Comparison of ENCODE assay signal across 17 cellular contexts in genomic region chr3:195820901-195821300, GRCh38. TPM values are rescaled to one million over a fixed set of nuclear protein-coding genes. Genes with fewer than 3 reads are reported as not detected.
DNase-seq lines count a peak whose midpoint lies in the region; ATAC-seq and TF ChIP-seq lines count a peak whose summit lies in the region.
"Had no signal": no experiment of that assay in that cellular context is flagged by ENCODE, and none has a peak within 500 bp of the region (broad histone marks: within the 10 kb centered on the region; RNA-seq: fewer than 3 reads in every experiment).

No MANE protein-coding gene starts in this region.

- H3K27ac Mint-ChIP-seq in endodermal cell, result no peak overlapping the region
- H3K27ac Mint-ChIP-seq: CD4-positive, alpha-beta memory T cell; GM23338; H9 had no signal

- H3K4me1 Mint-ChIP-seq in endodermal cell, result peaks cover 10% of the 10 kb centered on the region
- H3K4me1 Mint-ChIP-seq: CD4-positive, alpha-beta memory T cell had no signal

- H3K36me3 ChIP-seq in endodermal cell (ENCODE audit: control insufficient read depth, insufficient read depth, low read length), result no peaks in the 10 kb centered on the region
- H3K36me3 ChIP-seq in upper lobe of left lung, result no peaks in the 10 kb centered on the region
- H3K36me3 ChIP-seq: BE2C had no signal

- TF ChIP-seq POLR2A in upper lobe of left lung (IDR thresholded peaks at IDR 0.05), result no peak

- no peak overlapping the region for H3K4me3 Mint-ChIP-seq in endodermal cell
- H3K4me3 Mint-ChIP-seq: CD4-positive, alpha-beta memory T cell; GM23338; H9 had no signal

- H3K27me3 ChIP-seq in endodermal cell (ENCODE audit: control insufficient read depth, insufficient read depth, low read length, poor library complexity, severe bottlenecking), result no peaks in the 10 kb centered on the region
- H3K27me3 ChIP-seq in upper lobe of left lung, result no peaks in the 10 kb centered on the region
- H3K27me3 ChIP-seq: BE2C had no signal

- 91 to 93% methylated on average over 3 to 5 of the region's 5 CpGs for WGBS in endodermal cell (ENCODE audit: insufficient coverage in 1 of 2, insufficient read length in 1 of 2), 2 experiments
- 40 to 82% methylated on average over 1 to 5 of the region's 5 CpGs for WGBS in upper lobe of left lung, 2 donors

- H3K4me1 ChIP-seq in endodermal cell (ENCODE audit: control insufficient read depth, insufficient read depth, low read length) (no peaks in the 10 kb centered on the region), upper lobe of left lung (peaks cover 0 to 18% (median 4%) of the 10 kb centered on the region in 4 donors)
- H3K4me1 ChIP-seq: A549, BE2C had no signal

- H3K27me3 Mint-ChIP-seq in endodermal cell (ENCODE audit: insufficient read depth), result no peaks in the 10 kb centered on the region

- no peaks in the 10 kb centered on the region for H3K36me3 Mint-ChIP-seq in endodermal cell (ENCODE audit: low read depth)
- H3K36me3 Mint-ChIP-seq: CD4-positive, alpha-beta memory T cell had no signal

- TF ChIP-seq EP300 in upper lobe of left lung (IDR thresholded peaks at IDR 0.05), result no peak

- no peak for TF ChIP-seq CTCF in endodermal cell (conservative IDR thresholded peaks at IDR 0.05)
- TF ChIP-seq CTCF in upper lobe of left lung (IDR thresholded peaks at IDR 0.05), result no peak

- no peaks in the 10 kb centered on the region for H3K9me3 Mint-ChIP-seq in endodermal cell
- H3K9me3 Mint-ChIP-seq: CD4-positive, alpha-beta memory T cell; GM23338; H9 had no signal

- DNase-seq in RPMI8226, result peak; percentile 1
- peak; percentile 38 for DNase-seq in endodermal cell
- peak; percentile 21 for DNase-seq in kidney tubule cell (ENCODE audit: low spot score)
- no peak for DNase-seq in upper lobe of left lung
- no peak for DNase-seq in mesenteric fat pad (ENCODE audit: low spot score)
- DNase-seq: BE2C; CD4-positive, alpha-beta memory T cell; DMS153; DMS79 treated with DMSO at 0.1 percent for 48 hours; EL; H9 had no signal

- ATAC-seq in upper lobe of left lung (ENCODE audit: low FRiP score in 2 of 2), result no peak
- ATAC-seq in HG02970 (IDR thresholded peaks at IDR 0.05; ENCODE audit: low FRiP score, unreplicated experiment), result no peak
- ATAC-seq in activated CD4-positive, CD25-positive, alpha-beta regulatory T cell treated with anti-CD3 and anti-CD28 coated beads, Interleukin-2, amount 50 U/mL, for 24 hours, result no peak
- ATAC-seq: A549, GM23338 had no signal

- no peak overlapping the region for H3K27ac ChIP-seq in endodermal cell (ENCODE audit: low read depth, low read length)
- H3K27ac ChIP-seq in upper lobe of left lung, result peak overlapping the region in 3 of 4 donors; percentile 2 to 74 (median 48)
- H3K27ac ChIP-seq: A549, C4-2B had no signal

- H3K4me3 ChIP-seq in endodermal cell (ENCODE audit: low read length) (no peak overlapping the region), upper lobe of left lung (no peak overlapping the region)
- H3K4me3 ChIP-seq: A549, GM23338 had no signal

- H3K9me3 ChIP-seq in endodermal cell (ENCODE audit: control insufficient read depth, low read length), result no peaks in the 10 kb centered on the region
- H3K9me3 ChIP-seq in upper lobe of left lung, result no peaks in the 10 kb centered on the region
- H3K9me3 ChIP-seq: A549, BE2C had no signal

- no peak overlapping the region for H3K9ac ChIP-seq in endodermal cell (ENCODE audit: extremely low read depth, low read length, poor library complexity, severe bottlenecking)

RNA-seq across cellular contexts. Expression of gene MUC4, which starts 9.2 kb away (rescaled TPM):
- total RNA-seq in endodermal cell, result 1 to 10 TPM in 1 of 2 donors, under 1 TPM in 1; 0.35 to 2.3 TPM
- 0.18 TPM for polyA plus RNA-seq in endodermal cell (2013, experiment 1 of 2)
- 0.08 TPM for polyA plus RNA-seq in endodermal cell (2013, experiment 2 of 2)
- 10 to 100 TPM in 4 of 6 donors, 1 to 10 TPM in 2; 4.6 to 75.4 (median 11.3) TPM for total RNA-seq in upper lobe of left lung
- total RNA-seq in mesenteric fat pad, result not detected
- total RNA-seq: CD4-positive, alpha-beta memory T cell had no signal
- polyA plus RNA-seq: AG04450; CD4-positive, alpha-beta memory T cell had no signal

Comparison
In these comparisons a context has a peak if more than half of its experiments do, and no peak if none do; other contexts are left out.
1. DNase-seq: peak in RPMI8226 (single experiment), endodermal cell (single experiment) and kidney tubule cell (single experiment); none in upper lobe of left lung (0 of 2) and mesenteric fat pad (single experiment).